ENCODE assay signal across 20 cellular contexts in the genomic region with DNA sequence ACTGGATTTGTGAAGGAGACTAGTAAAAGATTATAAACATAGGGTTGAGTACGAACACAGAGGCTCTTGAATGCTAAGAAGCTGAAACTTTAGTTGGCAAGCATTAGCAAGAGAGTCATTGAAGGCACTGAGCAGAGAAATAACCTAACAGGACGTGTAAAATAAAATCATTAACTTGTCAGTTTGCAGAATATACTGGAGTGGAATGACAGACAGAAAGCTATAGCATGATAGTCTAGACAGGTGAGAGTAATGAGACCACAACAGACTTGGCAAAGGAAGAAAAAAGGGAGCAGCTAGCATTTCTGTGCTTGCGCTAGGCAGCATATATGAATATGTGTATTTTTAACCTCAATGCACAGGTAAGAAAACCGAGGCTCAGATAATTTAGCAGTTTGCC.
"Had no signal": no experiment of that assay in that cellular context is flagged by ENCODE, and none has a peak within 500 bp of the region (broad histone marks: within the 10 kb centered on the region; RNA-seq: fewer than 3 reads in every experiment).

No MANE protein-coding gene starts in this region.

- H3K9me3 ChIP-seq: esophagus muscularis mucosa, gastroesophageal sphincter, heart left ventricle, left lung, lower lobe of right lung had no signal

- H3K4me2 ChIP-seq: hepatocyte had no signal

- H3K27ac ChIP-seq: coronary artery, dorsolateral prefrontal cortex, esophagus muscularis mucosa, foreskin keratinocyte, heart left ventricle, hepatocyte, left lung, lower lobe of right lung had no signal

- H3K4me1 ChIP-seq: foreskin keratinocyte, heart left ventricle, left lung, lower lobe of right lung had no signal

- H3K9me3 Mint-ChIP-seq: immature natural killer cell had no signal

- H2AFZ ChIP-seq: hepatocyte had no signal

- H3K27me3 ChIP-seq: dorsolateral prefrontal cortex, esophagus muscularis mucosa, foreskin keratinocyte, gastroesophageal sphincter, heart left ventricle, hepatocyte, left lung had no signal

- DNase-seq: dermis blood vessel endothelial cell; dorsolateral prefrontal cortex; effector CD4-positive, alpha-beta T cell; effector memory CD4-positive, alpha-beta T cell; foreskin keratinocyte; heart left ventricle; hypothalamus; immature natural killer cell; islet precursor cell; kidney; kidney glomerular epithelial cell; left lung; left ventricle myocardium superior; lower lobe of right lung; mesenchymal stem cell; midbrain had no signal

- ATAC-seq: foreskin keratinocyte, gastroesophageal sphincter, heart left ventricle, left lung, left ventricle myocardium superior, lower lobe of right lung had no signal

- H3K79me2 ChIP-seq: hepatocyte had no signal

- H3K4me3 ChIP-seq: coronary artery, dorsolateral prefrontal cortex, esophagus muscularis mucosa, gastroesophageal sphincter, heart left ventricle, hepatocyte, left lung, lower lobe of right lung had no signal

- H3K4me3 Mint-ChIP-seq: immature natural killer cell had no signal
